29 cellular contexts compared by ENCODE assay signal in genomic region chr1:170012920-170013319, GRCh38.
"Had no signal": no experiment of that assay in that cellular context is flagged by ENCODE, and none has a peak within 500 bp of the region (broad histone marks: within the 10 kb centered on the region; RNA-seq: fewer than 3 reads in every experiment).

No MANE protein-coding gene starts in this region.

- ATAC-seq: activated CD4-positive, alpha-beta T cell treated with anti-CD3 and anti-CD28 coated beads for 36 hours; activated CD8-positive, alpha-beta memory T cell treated with anti-CD3 and anti-CD28 coated beads, Interleukin-2, amount 10 ng/mL, durations not matched to agents 7 days and 5 days; activated CD8-positive, alpha-beta T cell treated with anti-CD3 and anti-CD28 coated beads, Interleukin-2, amount 10 ng/mL, durations not matched to agents 7 days and 5 days; activated naive CD8-positive, alpha-beta T cell treated with anti-CD3 and anti-CD28 coated beads, Interleukin-2, amount 50 U/mL, for 24 hours; body of pancreas; effector memory CD8-positive, alpha-beta T cell; foreskin keratinocyte; gastrocnemius medialis had no signal

- H3K4me1 ChIP-seq: adrenal gland, body of pancreas, esophagus muscularis mucosa, foreskin keratinocyte, gastrocnemius medialis had no signal

- H3K9me3 ChIP-seq: adrenal gland, body of pancreas, esophagus muscularis mucosa, gastrocnemius medialis had no signal

- DNase-seq: activated CD4-positive, alpha-beta memory T cell treated with anti-CD3 and anti-CD28 coated beads for 36 hours; activated CD4-positive, alpha-beta T cell treated with anti-CD3 and anti-CD28 coated beads for 36 hours; activated CD4-positive, alpha-beta T cell treated with anti-CD3 and anti-CD28 coated beads, Interleukin-2, amount 10 ng/mL, durations not matched to agents 24 days and 14 days; activated CD4-positive, CD25-positive, alpha-beta regulatory T cell; activated CD4-positive, CD25-positive, alpha-beta regulatory T cell treated with anti-CD3 and anti-CD28 coated beads, Interleukin-2, amount 50 U/mL, for 72 hours; activated CD8-positive, alpha-beta memory T cell treated with anti-CD3 and anti-CD28 coated beads, Interleukin-2, amount 10 ng/mL, durations not matched to agents 7 days and 5 days; activated CD8-positive, alpha-beta memory T cell treated with anti-CD3 and anti-CD28 coated beads, Interleukin-2, amount 50 U/mL, for 4 hours; activated CD8-positive, alpha-beta T cell treated with anti-CD3 and anti-CD28 coated beads, Interleukin-2, amount 10 ng/mL, durations not matched to agents 7 days and 5 days; activated effector memory CD4-positive, alpha-beta T cell treated with anti-CD3 and anti-CD28 coated beads, Interleukin-2, amount 50 U/mL, for 16 hours; activated naive CD4-positive, alpha-beta T cell treated with anti-CD3 and anti-CD28 coated beads for 36 hours; activated naive CD8-positive, alpha-beta T cell treated with anti-CD3 and anti-CD28 coated beads for 36 hours; activated naive CD8-positive, alpha-beta T cell treated with anti-CD3 and anti-CD28 coated beads, Interleukin-2, amount 50 U/mL, for 24 hours; activated T-cell treated with anti-CD3 and anti-CD28 coated beads, Interleukin-2, amount 50 U/mL, for 1 hour; activated T-cell treated with anti-CD3 and anti-CD28 coated beads, Interleukin-2, amount 50 U/mL, for 48 hours; adrenal gland; amygdala; aorta; body of pancreas; caudate nucleus; cortex of kidney; dermis blood vessel endothelial cell; effector CD4-positive, alpha-beta T cell; effector memory CD8-positive, alpha-beta T cell; erythroblast; foreskin keratinocyte; gastrocnemius medialis; glutamatergic neuron; T-helper 2 cell had no signal

- H3K27ac ChIP-seq: adrenal gland, body of pancreas, esophagus muscularis mucosa, foreskin keratinocyte, gastrocnemius medialis had no signal

- H3K27me3 ChIP-seq: adrenal gland, body of pancreas, esophagus muscularis mucosa, foreskin keratinocyte, gastrocnemius medialis had no signal

- H3K36me3 ChIP-seq: adrenal gland had no signal

- H3K4me3 ChIP-seq: adrenal gland, body of pancreas, esophagus muscularis mucosa, gastrocnemius medialis had no signal
